In the genomic region with DNA sequence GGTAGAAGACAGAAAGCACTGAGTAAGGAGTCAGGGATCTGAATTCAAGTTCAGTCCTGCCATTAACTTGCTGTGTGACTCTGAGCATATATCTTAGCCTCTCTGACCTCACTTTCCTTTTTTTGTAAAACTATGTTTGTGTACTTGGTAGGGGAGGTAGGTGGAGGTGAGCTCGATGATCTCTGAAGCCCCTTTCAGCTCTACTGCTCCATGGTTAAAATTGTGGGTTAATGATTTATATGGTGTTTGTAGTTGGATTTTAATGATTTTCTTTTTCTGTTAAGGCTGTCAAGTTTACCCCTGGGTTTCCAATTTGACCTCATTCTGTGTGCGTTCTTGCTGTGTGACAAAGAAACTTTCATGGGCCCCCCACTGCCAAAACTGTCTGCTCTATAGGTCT, we compare ENCODE assay signal across 19 cellular contexts.
DNase-seq lines count a peak whose midpoint lies in the region; ATAC-seq and TF ChIP-seq lines count a peak whose summit lies in the region.
"Had no signal": no experiment of that assay in that cellular context is flagged by ENCODE, and none has a peak within 500 bp of the region (broad histone marks: within the 10 kb centered on the region; RNA-seq: fewer than 3 reads in every experiment).

No MANE protein-coding gene starts in this region.

- H3K4me1 ChIP-seq in liver (ENCODE audit: control insufficient read depth in 4 of 4, insufficient read depth in 4 of 4, low read length in 3 of 4): peaks cover 5 to 12% (median 6%) of the 10 kb centered on the region in 4 donors
- H3K4me1 ChIP-seq: A549 had no signal

- no peaks in the 10 kb centered on the region for H3K36me3 ChIP-seq in liver (ENCODE audit: control insufficient read depth in 4 of 4, insufficient read depth in 3 of 4, low read depth in 1 of 4, low read length in 3 of 4)

- TF ChIP-seq CTCF in liver (IDR thresholded peaks at IDR 0.05; ENCODE audit: low read depth, low read length, missing input control) (no peak), omental fat pad (IDR thresholded peaks at IDR 0.05) (no peak)

- ATAC-seq in GM18858 (IDR thresholded peaks at IDR 0.05; ENCODE audit: unreplicated experiment): no peak
- no peak for ATAC-seq in GM21367 (IDR thresholded peaks at IDR 0.05; ENCODE audit: unreplicated experiment)
- ATAC-seq in omental fat pad (ENCODE audit: low FRiP score): no peak
- ATAC-seq: A549 had no signal

- no peaks in the 10 kb centered on the region for H3K9me3 ChIP-seq in liver (ENCODE audit: control insufficient read depth in 4 of 4, low read length in 3 of 4)
- H3K9me3 ChIP-seq: A549, Caco-2 had no signal

- H3K4me3 ChIP-seq in liver (ENCODE audit: low read depth in 1 of 3, low read length in 3 of 3): no peak overlapping the region
- H3K4me3 ChIP-seq: A549, GM23248 had no signal

- H3K27ac ChIP-seq in liver (ENCODE audit: low read depth in 1 of 2, low read length in 2 of 2): no peak overlapping the region
- H3K27ac ChIP-seq: 22Rv1, A549, GM23248 had no signal

- H3K27me3 ChIP-seq in liver (ENCODE audit: control insufficient read depth in 4 of 4, insufficient read depth in 4 of 4, low read length in 3 of 4): no peaks in the 10 kb centered on the region

- H3K9ac ChIP-seq in liver (ENCODE audit: low read depth in 1 of 2, low read length in 2 of 2): no peak overlapping the region
- H3K9ac ChIP-seq: GM23248 had no signal

- peak; percentile 20 for DNase-seq in DMS53 (lab: John Stamatoyannopoulos, UW)
- DNase-seq in DMS53 treated with DMSO at 0.1 percent for 48 hours (lab: John Stamatoyannopoulos, UW; ENCODE audit: unreplicated experiment): no peak
- DNase-seq in kidney tubule cell (ENCODE audit: low spot score): peak; percentile 55
- DNase-seq in renal cortical epithelial cell (ENCODE audit: low read depth): peak; percentile 59
- DNase-seq in omental fat pad (ENCODE audit: low spot score): no peak
- DNase-seq: AML-193; Caco-2; CD4-positive, alpha-beta T cell; DMS79 treated with DMSO at 0.1 percent for 48 hours; GF-D8; GM23248; HCEC 1CT; HFFc6; KBM-7 had no signal

- 36% methylated on average over 2 of the region's 2 CpGs for WGBS in liver

- TF ChIP-seq RAD21 in liver (IDR thresholded peaks at IDR 0.05): peak in 1 of 2 donors; percentile 17

TF ChIP-seq in liver, 16 proteins besides CTCF, POLR2A, EP300 and RAD21:
- TF ChIP-seq YY1 (IDR thresholded peaks at IDR 0.05): no peak
- peak; percentile 25 for TF ChIP-seq SP1 (IDR thresholded peaks at IDR 0.05)
- TF ChIP-seq RXRA (IDR thresholded peaks at IDR 0.05): no peak

Comparison
In these comparisons a context has a peak if more than half of its experiments do, and no peak if none do; other contexts are left out.
1. DNase-seq: peak in DMS53 (single experiment), kidney tubule cell (single experiment) and renal cortical epithelial cell (single experiment); none in DMS53 treated with DMSO at 0.1 percent for 48 hours (single experiment) and omental fat pad (single experiment).